8 cellular contexts compared by ENCODE assay signal in genomic region chr2:17754773-17755425, GRCh38. TPM values are rescaled to one million over a fixed set of nuclear protein-coding genes. Genes with fewer than 3 reads are reported as not detected.
DNase-seq lines count a peak whose midpoint lies in the region; ATAC-seq and TF ChIP-seq lines count a peak whose summit lies in the region.

No MANE protein-coding gene starts in this region.

- no peak for TF ChIP-seq POLR2A in GM18505 (IDR thresholded peaks at IDR 0.05; ENCODE audit: borderline replicate concordance, extremely low read depth, insufficient read depth, insufficient read length)

- H3K9me3 ChIP-seq in left ventricle myocardium inferior (replicated peaks) (no peaks in the 10 kb centered on the region), thoracic aorta (no peaks in the 10 kb centered on the region)

- H3K4me3 ChIP-seq in left ventricle myocardium inferior, result peak overlapping the region; percentile 89
- H3K4me3 ChIP-seq in iPS-11a (ENCODE audit: low read depth, low read length), result peak overlapping the region; percentile 92
- H3K4me3 ChIP-seq in thoracic aorta, result peak overlapping the region; percentile 89

- H3K4me1 ChIP-seq in left ventricle myocardium inferior (peaks cover 62% of the 10 kb centered on the region), thoracic aorta (ENCODE audit: control insufficient read depth in 1 of 2, low read depth in 2 of 2) (peaks cover 11 to 22% of the 10 kb centered on the region in 2 donors)

- TF ChIP-seq CTCF in left ventricle myocardium inferior (IDR thresholded peaks at IDR 0.05; ENCODE audit: borderline replicate concordance) (no peak), VCaP (conservative IDR thresholded peaks at IDR 0.05) (no peak), thoracic aorta (IDR thresholded peaks at IDR 0.05) (no peak)

- H3K36me3 ChIP-seq in left ventricle myocardium inferior, result no peaks in the 10 kb centered on the region
- H3K36me3 ChIP-seq in thoracic aorta, result no peaks in the 10 kb centered on the region

- DNase-seq in left ventricle myocardium inferior, result no peak
- DNase-seq in Right ventricle myocardium superior, result no peak
- DNase-seq in thoracic aorta (ENCODE audit: low spot score), result no peak
- no peak for DNase-seq in anterior cingulate cortex (lab: John Stamatoyannopoulos, UW)
- DNase-seq in stimulated activated CD4-positive, alpha-beta T cell treated with anti-CD3 and anti-CD28 coated beads, Interleukin-12 subunit alpha, Interleukin-12 subunit beta, amount 100 ng/mL, for 4 hours, result no peak

- intact Hi-C loops in left ventricle myocardium inferior (cut with micrococcal nuclease), result no loop called here
- intact Hi-C loops in Right ventricle myocardium superior (cut with DNase I), result loop anchor here (2.0 kb wide), 1 partner anchor 72 kb away; no protein-coding TSS in a partner anchor

- H3K27me3 ChIP-seq in left ventricle myocardium inferior (ENCODE audit: low read depth) (no peaks in the 10 kb centered on the region), thoracic aorta (replicated peaks; ENCODE audit: insufficient read depth) (no peaks in the 10 kb centered on the region)

- no peak for ATAC-seq in Right ventricle myocardium superior (ENCODE audit: poor library complexity)
- ATAC-seq in thoracic aorta (ENCODE audit: insufficient number of reproducible peaks, low FRiP score, low read depth), result no peak
- ATAC-seq in GM18505 (IDR thresholded peaks at IDR 0.05; ENCODE audit: unreplicated experiment), result no peak

- H3K27ac ChIP-seq in left ventricle myocardium inferior (replicated peaks), result peak overlapping the region; percentile 97
- peak overlapping the region; percentile 94 for H3K27ac ChIP-seq in VCaP
- H3K27ac ChIP-seq in thoracic aorta, result no peak overlapping the region

RNA-seq across cellular contexts. Expression of gene GEN1, which starts 1.0 kb away (rescaled TPM):
- total RNA-seq in left ventricle myocardium inferior (4.3 TPM), Right ventricle myocardium superior (4.5 TPM), thoracic aorta (1 to 10 TPM; 3.7 to 4.9 TPM)

RNA-seq across cellular contexts. Expression of gene SMC6, which starts 1.3 kb away (rescaled TPM):
- total RNA-seq in left ventricle myocardium inferior (13.3 TPM), Right ventricle myocardium superior (12.1 TPM), thoracic aorta (10 to 100 TPM; 10.4 to 13.4 TPM)

Comparison
In these comparisons a context has a peak if more than half of its experiments do, and no peak if none do; other contexts are left out.
1. H3K27ac ChIP-seq: peak in left ventricle myocardium inferior (single experiment) and VCaP (single experiment); none in thoracic aorta (0 of 2).
2. Peak in every context shown above with its lines, with median percentiles within 50 percentile points of each other: H3K4me3 ChIP-seq.